Comparison of ENCODE assay signal across 13 cellular contexts in the genomic region with DNA sequence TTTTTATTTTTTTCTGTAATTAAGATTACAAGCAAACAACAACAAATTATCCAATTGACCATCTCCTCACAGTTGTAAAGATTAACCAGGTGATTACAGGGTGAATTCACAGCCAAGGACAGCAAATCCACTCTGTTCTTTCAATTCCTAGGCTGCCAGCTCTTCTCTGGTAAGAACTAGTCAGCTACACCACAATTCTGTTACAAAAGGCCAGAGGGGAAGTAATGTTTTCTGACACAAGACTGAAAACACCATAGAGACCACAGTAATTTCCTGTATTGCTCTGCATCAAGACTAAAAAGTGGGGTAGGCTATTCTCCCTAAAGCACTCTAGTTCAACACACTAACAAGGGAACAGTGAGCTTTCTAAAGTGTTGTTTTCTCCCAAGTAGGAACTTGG. TPM values are rescaled to one million over a fixed set of nuclear protein-coding genes. Genes with fewer than 3 reads are reported as not detected.
DNase-seq lines count a peak whose midpoint lies in the region; ATAC-seq, FAIRE-seq and TF ChIP-seq lines count a peak whose summit lies in the region.
"Had no signal": no experiment of that assay in that cellular context is flagged by ENCODE, and none has a peak within 500 bp of the region (broad histone marks: within the 10 kb centered on the region; RNA-seq: fewer than 3 reads in every experiment).

No MANE protein-coding gene starts in this region.

- no peak overlapping the region for H3K9ac ChIP-seq in HepG2 (ENCODE audit: insufficient read depth, low read depth, low read length)

- no peak overlapping the region for H3K27ac ChIP-seq in HepG2 (ENCODE audit: extremely low read length, insufficient read depth, low read length)
- H3K27ac ChIP-seq: heart left ventricle had no signal

- TF ChIP-seq CTCF in HepG2 (CRISPR knock-in tag; IDR thresholded peaks at IDR 0.05) (no peak), BE2C (IDR thresholded peaks at IDR 0.05; ENCODE audit: low read depth, low read length) (no peak)

- intact Hi-C loops in HepG2 (cut with micrococcal nuclease; ENCODE audit: unreplicated experiment): no loop called here

- H3K9me3 ChIP-seq in HepG2 (ENCODE audit: low read length) (no peaks in the 10 kb centered on the region), BE2C (no peaks in the 10 kb centered on the region)
- H3K9me3 ChIP-seq: heart left ventricle had no signal

- no peak for TF ChIP-seq POLR2A in HepG2 (IDR thresholded peaks at IDR 0.05; ENCODE audit: insufficient read depth in 1 of 2, low read depth in 2 of 2, low read length in 2 of 2)

- FAIRE-seq in HepG2 (lab: Jason Lieb, UNC): no peak
- FAIRE-seq: urothelium cell line had no signal

- TF ChIP-seq EP300 in HepG2 (IDR thresholded peaks at IDR 0.05; ENCODE audit: low read depth in 2 of 2, low read length in 2 of 2) (no peak), HepG2 (CRISPR knock-in tag; IDR thresholded peaks at IDR 0.05; ENCODE audit: borderline replicate concordance) (no peak)

- DNase-seq in astrocyte of the hippocampus (ENCODE audit: low read depth, low spot score): peak; percentile 78
- DNase-seq in HepG2 (ENCODE audit: low spot score): no peak
- DNase-seq in BE2C: no peak
- no peak for DNase-seq in GM03348 (ENCODE audit: low spot score)
- DNase-seq: activated CD4-positive, CD25-positive, alpha-beta regulatory T cell treated with anti-CD3 and anti-CD28 coated beads, Interleukin-2, amount 50 U/mL, for 72 hours; heart left ventricle; naive thymus-derived CD4-positive, alpha-beta T cell had no signal

- H4K20me1 ChIP-seq in HepG2 (ENCODE audit: insufficient read depth, low read length): no peaks in the 10 kb centered on the region

- H3K27me3 ChIP-seq in HepG2 (ENCODE audit: control insufficient read depth in 1 of 2, insufficient read depth in 2 of 2, low read length in 2 of 2): no peaks in the 10 kb centered on the region
- no peaks in the 10 kb centered on the region for H3K27me3 ChIP-seq in BE2C
- H3K27me3 ChIP-seq: heart left ventricle had no signal

- peak; percentile 74 for ATAC-seq in GM18508 (IDR thresholded peaks at IDR 0.05; ENCODE audit: insufficient read depth, unreplicated experiment)
- peak; percentile 79 for ATAC-seq in GM21390 (IDR thresholded peaks at IDR 0.05; ENCODE audit: unreplicated experiment)
- peak; percentile 65 for ATAC-seq in HG03565 (IDR thresholded peaks at IDR 0.05; ENCODE audit: unreplicated experiment)
- no peak for ATAC-seq in GM21367 (IDR thresholded peaks at IDR 0.05; ENCODE audit: unreplicated experiment)
- ATAC-seq in HepG2: no peak
- ATAC-seq: heart left ventricle; naive thymus-derived CD4-positive, alpha-beta T cell had no signal

- no peak overlapping the region for H2AFZ ChIP-seq in HepG2 (ENCODE audit: low read length)

- POLR2A ChIA-PET in HepG2 (lab: Yijun Ruan, JAX): no interaction called here

- H3K4me2 ChIP-seq in HepG2 (ENCODE audit: low read depth, low read length): no peak overlapping the region

- in situ Hi-C loops in HepG2 (cut with HindIII; ENCODE audit: extremely low pct_ligation_motif_present, low pct_unique_long_range_greater_than_20kb): no loop called here

- CTCF ChIA-PET in HepG2 (lab: Yijun Ruan, JAX; ENCODE audit: low intra/inter-chr PET ratio, low total read pairs): no interaction called here

- H3K4me3 ChIP-seq in HepG2 (replicated peaks in 1 of 3; ENCODE audit: insufficient read depth in 1 of 3, low read depth in 2 of 3, low read length in 3 of 3): no peak overlapping the region
- no peak overlapping the region for H3K4me3 ChIP-seq in BE2C (ENCODE audit: low read depth, low read length)
- H3K4me3 ChIP-seq: heart left ventricle had no signal

- no peak for TF ChIP-seq RAD21 in HepG2 (CRISPR knock-in tag; IDR thresholded peaks at IDR 0.05)

- no TSS peak for BruUV-seq in HepG2 (replicated peaks; lab: Mats Ljungman, UMichigan)

- H3K36me3 ChIP-seq in HepG2 (replicated peaks in 1 of 2; ENCODE audit: control insufficient read depth in 1 of 2, insufficient read depth in 2 of 2, low read length in 2 of 2) (no peaks in the 10 kb centered on the region), BE2C (no peaks in the 10 kb centered on the region)
- H3K36me3 ChIP-seq: heart left ventricle had no signal

- H3K79me2 ChIP-seq in HepG2 (ENCODE audit: insufficient read depth, low read length): no peaks in the 10 kb centered on the region

- no peaks in the 10 kb centered on the region for H3K4me1 ChIP-seq in HepG2 (ENCODE audit: insufficient read depth, low read length)
- peaks cover 10% of the 10 kb centered on the region for H3K4me1 ChIP-seq in BE2C
- H3K4me1 ChIP-seq: heart left ventricle had no signal

TF ChIP-seq in HepG2, 621 proteins besides CTCF, POLR2A, EP300 and RAD21 (continues in another document):
- TF ChIP-seq DNMT3B (CRISPR knock-in tag; conservative IDR thresholded peaks at IDR 0.05) (no peak), ZMYM2 (CRISPR knock-in tag; IDR thresholded peaks at IDR 0.05) (no peak), CENPT (CRISPR knock-in tag; IDR thresholded peaks at IDR 0.05; ENCODE audit: low read depth) (no peak), SPEN (CRISPR knock-in tag; IDR thresholded peaks at IDR 0.05; ENCODE audit: low read depth) (no peak), FOXK2 (IDR thresholded peaks at IDR 0.05) (no peak), ZNF569 (CRISPR knock-in tag; IDR thresholded peaks at IDR 0.05; ENCODE audit: borderline replicate concordance) (no peak), ZNF83 (CRISPR knock-in tag; IDR thresholded peaks at IDR 0.05; ENCODE audit: borderline replicate concordance) (no peak), ZKSCAN8 (CRISPR knock-in tag; IDR thresholded peaks at IDR 0.05; ENCODE audit: borderline replicate concordance) (no peak), STAT5B (CRISPR knock-in tag; IDR thresholded peaks at IDR 0.05) (no peak), SIN3B (IDR thresholded peaks at IDR 0.05; ENCODE audit: low read length) (no peak), ZNF674 (CRISPR knock-in tag; IDR thresholded peaks at IDR 0.05; ENCODE audit: low read depth) (no peak), CBX5 (CRISPR knock-in tag; IDR thresholded peaks at IDR 0.05; ENCODE audit: borderline replicate concordance) (no peak), GATAD2A (CRISPR knock-in tag; IDR thresholded peaks at IDR 0.05) (no peak), ZNF776 (CRISPR knock-in tag; IDR thresholded peaks at IDR 0.05) (no peak), ZSCAN25 (CRISPR knock-in tag; IDR thresholded peaks at IDR 0.05) (no peak), FOXM1 (CRISPR knock-in tag; IDR thresholded peaks at IDR 0.05) (no peak)
- TF ChIP-seq, protein P1, sequence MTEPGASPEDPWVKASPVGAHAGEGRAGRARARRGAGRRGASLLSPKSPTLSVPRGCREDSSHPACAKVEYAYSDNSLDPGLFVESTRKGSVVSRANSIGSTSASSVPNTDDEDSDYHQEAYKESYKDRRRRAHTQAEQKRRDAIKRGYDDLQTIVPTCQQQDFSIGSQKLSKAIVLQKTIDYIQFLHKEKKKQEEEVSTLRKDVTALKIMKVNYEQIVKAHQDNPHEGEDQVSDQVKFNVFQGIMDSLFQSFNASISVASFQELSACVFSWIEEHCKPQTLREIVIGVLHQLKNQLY (CRISPR knock-in tag; IDR thresholded peaks at IDR 0.05): no peak
- TF ChIP-seq, protein P2, sequence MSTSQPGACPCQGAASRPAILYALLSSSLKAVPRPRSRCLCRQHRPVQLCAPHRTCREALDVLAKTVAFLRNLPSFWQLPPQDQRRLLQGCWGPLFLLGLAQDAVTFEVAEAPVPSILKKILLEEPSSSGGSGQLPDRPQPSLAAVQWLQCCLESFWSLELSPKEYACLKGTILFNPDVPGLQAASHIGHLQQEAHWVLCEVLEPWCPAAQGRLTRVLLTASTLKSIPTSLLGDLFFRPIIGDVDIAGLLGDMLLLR (CRISPR knock-in tag; IDR thresholded peaks at IDR 0.05): no peak
- TF ChIP-seq, protein P3, sequence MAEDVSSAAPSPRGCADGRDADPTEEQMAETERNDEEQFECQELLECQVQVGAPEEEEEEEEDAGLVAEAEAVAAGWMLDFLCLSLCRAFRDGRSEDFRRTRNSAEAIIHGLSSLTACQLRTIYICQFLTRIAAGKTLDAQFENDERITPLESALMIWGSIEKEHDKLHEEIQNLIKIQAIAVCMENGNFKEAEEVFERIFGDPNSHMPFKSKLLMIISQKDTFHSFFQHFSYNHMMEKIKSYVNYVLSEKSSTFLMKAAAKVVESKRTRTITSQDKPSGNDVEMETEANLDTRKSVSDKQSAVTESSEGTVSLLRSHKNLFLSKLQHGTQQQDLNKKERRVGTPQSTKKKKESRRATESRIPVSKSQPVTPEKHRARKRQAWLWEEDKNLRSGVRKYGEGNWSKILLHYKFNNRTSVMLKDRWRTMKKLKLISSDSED (CRISPR knock-in tag; IDR thresholded peaks at IDR 0.05): no peak

RNA-seq across cellular contexts. Expression of a gene that starts 10.6 kb away (rescaled TPM):
- total RNA-seq in HepG2 (2016; rRNA removed; fragmentation: Illumina TruSeq; extraction: Trizol): not detected in 2 replicates
- not detected in 2 replicates for total RNA-seq in HepG2 (2016; cell fraction: cytosol; rRNA removed; fragmentation: Illumina TruSeq; extraction: Trizol; ENCODE audit: low read depth)
- not detected in 2 replicates for total RNA-seq in HepG2 (2016; cell fraction: insoluble cytoplasmic fraction; rRNA removed; fragmentation: Illumina TruSeq; extraction: Trizol)
- not detected in 2 replicates for total RNA-seq in HepG2 (2016; cell fraction: membrane; rRNA removed; fragmentation: Illumina TruSeq; extraction: Trizol)
- not detected in 2 replicates for total RNA-seq in HepG2 (2016; cell fraction: nucleus; rRNA removed; fragmentation: Illumina TruSeq; extraction: Trizol)
- not detected in 2 replicates for polyA plus RNA-seq in HepG2 (2011; rRNA removed)
- polyA plus RNA-seq in HepG2 (2011; cell fraction: cytosol; rRNA removed): not detected in 2 replicates
- not detected in 2 replicates for polyA plus RNA-seq in HepG2 (2011; cell fraction: nucleus; rRNA removed)
- polyA plus RNA-seq in HepG2 (2012): not detected in 2 replicates
- not detected in 2 replicates for polyA plus RNA-seq in HepG2 (2016; cell fraction: cytosol; fragmentation: Illumina TruSeq; extraction: Trizol; ENCODE audit: low read depth)
- not detected in 2 replicates for polyA plus RNA-seq in HepG2 (2016; cell fraction: insoluble cytoplasmic fraction; fragmentation: Illumina TruSeq; extraction: Trizol; ENCODE audit: low read depth)
- not detected in 2 replicates for polyA plus RNA-seq in HepG2 (2016; cell fraction: membrane; fragmentation: Illumina TruSeq; extraction: Trizol; ENCODE audit: low read depth)
- polyA plus RNA-seq in HepG2 (2016; cell fraction: nucleus; fragmentation: Illumina TruSeq; extraction: Trizol; ENCODE audit: insufficient read depth, low read depth): not detected in 2 replicates
- not detected in 2 replicates for polyA minus RNA-seq in HepG2 (2011; rRNA and poly(A)+ RNA removed; ENCODE audit: low replicate concordance)
- not detected in 2 replicates for polyA minus RNA-seq in HepG2 (2011; cell fraction: cytosol; rRNA and poly(A)+ RNA removed)
- not detected in 2 replicates for polyA minus RNA-seq in HepG2 (2011; cell fraction: nucleus; rRNA and poly(A)+ RNA removed)
- polyA plus RNA-seq in BE2C (2012; ENCODE audit: insufficient read depth, insufficient read length, low read depth): not detected
- total RNA-seq: cardiac septum; heart left ventricle; naive thymus-derived CD4-positive, alpha-beta T cell had no signal
- polyA plus RNA-seq: heart left ventricle; naive thymus-derived CD4-positive, alpha-beta T cell had no signal

Comparison
In these comparisons a context has a peak if more than half of its experiments do, and no peak if none do; other contexts are left out.
1. ATAC-seq: peak in GM18508 (single experiment), GM21390 (single experiment) and HG03565 (single experiment); none in GM21367 (single experiment) and HepG2 (single experiment).